ENCODE assay signal across 8 cellular contexts in the genomic region with DNA sequence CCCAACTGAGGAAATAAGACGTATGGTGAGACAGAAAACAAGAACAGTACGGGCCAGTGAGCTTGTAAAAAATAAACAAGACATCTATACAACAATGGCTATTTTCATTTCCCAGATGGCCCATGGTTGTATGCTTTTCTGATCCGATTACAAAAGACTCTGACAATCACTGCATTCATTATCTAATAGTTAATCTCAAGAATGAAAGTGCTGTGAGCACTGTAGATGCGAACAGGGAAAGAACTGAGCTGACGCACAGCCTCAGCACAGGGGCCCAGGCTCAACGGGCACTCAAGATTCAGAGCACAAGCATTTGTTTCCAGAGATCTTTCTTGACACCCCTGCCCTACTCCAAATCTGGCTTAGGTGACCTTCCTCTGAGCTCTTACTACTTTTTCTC. TPM values are rescaled to one million over a fixed set of nuclear protein-coding genes. Genes with fewer than 3 reads are reported as not detected.
DNase-seq lines count a peak whose midpoint lies in the region; ATAC-seq and TF ChIP-seq lines count a peak whose summit lies in the region.

No MANE protein-coding gene starts in this region.

- TF ChIP-seq CTCF in suprapubic skin (IDR thresholded peaks at IDR 0.05) (no peak), CD14-positive monocyte (IDR thresholded peaks at IDR 0.05) (no peak)

- intact Hi-C loops in CD14-positive monocyte (cut with micrococcal nuclease): no loop called here

- TF ChIP-seq POLR2A in suprapubic skin (IDR thresholded peaks at IDR 0.05): no peak

- H3K27me3 ChIP-seq in layer of hippocampus (ENCODE audit: control insufficient read depth, insufficient read depth, low read length): no peaks in the 10 kb centered on the region
- no peaks in the 10 kb centered on the region for H3K27me3 ChIP-seq in suprapubic skin

- ATAC-seq in GM21367 (IDR thresholded peaks at IDR 0.05; ENCODE audit: unreplicated experiment): no peak

- H3K36me3 Mint-ChIP-seq in activated naive CD8-positive, alpha-beta T cell treated with anti-CD3 and anti-CD28 coated beads for 36 hours: peaks cover 25% of the 10 kb centered on the region
- H3K36me3 Mint-ChIP-seq in CD14-positive monocyte: peaks cover 57 to 72% of the 10 kb centered on the region in 2 donors

- TF ChIP-seq EP300 in suprapubic skin (IDR thresholded peaks at IDR 0.05): no peak

- H3K9me3 ChIP-seq in suprapubic skin: no peaks in the 10 kb centered on the region

- H3K9me3 Mint-ChIP-seq in activated naive CD8-positive, alpha-beta T cell treated with anti-CD3 and anti-CD28 coated beads for 36 hours: no peaks in the 10 kb centered on the region
- peaks cover 0 to 2% (median 0%) of the 10 kb centered on the region in 7 donors for H3K9me3 Mint-ChIP-seq in CD14-positive monocyte

- peak overlapping the region; percentile 16 for H3K4me3 ChIP-seq in suprapubic skin

- peaks cover 31% of the 10 kb centered on the region for H3K36me3 ChIP-seq in suprapubic skin

- peaks cover 45% of the 10 kb centered on the region for H3K4me1 Mint-ChIP-seq in activated naive CD8-positive, alpha-beta T cell treated with anti-CD3 and anti-CD28 coated beads for 36 hours
- H3K4me1 Mint-ChIP-seq in CD14-positive monocyte: peaks cover 59% of the 10 kb centered on the region

- no peak overlapping the region for H3K4me3 Mint-ChIP-seq in activated naive CD8-positive, alpha-beta T cell treated with anti-CD3 and anti-CD28 coated beads for 36 hours
- H3K4me3 Mint-ChIP-seq in CD14-positive monocyte: no peak overlapping the region

- no peaks in the 10 kb centered on the region for H3K27me3 Mint-ChIP-seq in activated naive CD8-positive, alpha-beta T cell treated with anti-CD3 and anti-CD28 coated beads for 36 hours
- peaks cover 0 to 2% (median 0%) of the 10 kb centered on the region in 3 donors for H3K27me3 Mint-ChIP-seq in CD14-positive monocyte (ENCODE audit: low read depth in 3 of 3)

- DNase-seq in NCI-H2171 treated with DMSO at 0.1 percent for 48 hours (lab: John Stamatoyannopoulos, UW) (peak; percentile 34), NCI-H2171 (lab: John Stamatoyannopoulos, UW) (no peak), suprapubic skin (ENCODE audit: low spot score in 2 of 2) (no peak), CD14-positive monocyte (ENCODE audit: low spot score) (no peak), T-helper 2 cell (no peak)
- DNase-seq in activated naive CD8-positive, alpha-beta T cell treated with anti-CD3 and anti-CD28 coated beads for 36 hours: no peak

- peaks cover 57% of the 10 kb centered on the region for H3K4me1 ChIP-seq in suprapubic skin

- peak overlapping the region; percentile 1 for H3K27ac Mint-ChIP-seq in activated naive CD8-positive, alpha-beta T cell treated with anti-CD3 and anti-CD28 coated beads for 36 hours
- peak overlapping the region in 3 of 7 donors; percentile 22 to 66 (median 35) for H3K27ac Mint-ChIP-seq in CD14-positive monocyte

- 38% methylated on average over 6 of the region's 6 CpGs for WGBS in suprapubic skin

- H3K27ac ChIP-seq in layer of hippocampus (ENCODE audit: low read depth, low read length) (peak overlapping the region; percentile 82), suprapubic skin (no peak overlapping the region)

RNA-seq across cellular contexts. Expression of gene MTMR10, which starts 6.9 kb away (rescaled TPM):
- 10 to 100 TPM; 13.6 to 15.6 TPM for total RNA-seq in activated naive CD8-positive, alpha-beta T cell treated with anti-CD3 and anti-CD28 coated beads for 36 hours
- total RNA-seq in suprapubic skin: 10 to 100 TPM; 24.9 to 46.7 (median 27.1) TPM
- polyA plus RNA-seq in CD14-positive monocyte: 10 to 100 TPM in 1 of 2 donors, 1 to 10 TPM in 1; 8.7 to 15.9 TPM
